ENCODE assay signal across 9 cellular contexts in genomic region chr4:1192091-1192492, GRCh38. TPM values are rescaled to one million over a fixed set of nuclear protein-coding genes. Genes with fewer than 3 reads are reported as not detected.
DNase-seq lines count a peak whose midpoint lies in the region; ATAC-seq and TF ChIP-seq lines count a peak whose summit lies in the region.
"Had no signal": no experiment of that assay in that cellular context is flagged by ENCODE, and none has a peak within 500 bp of the region (broad histone marks: within the 10 kb centered on the region; RNA-seq: fewer than 3 reads in every experiment).

No MANE protein-coding gene starts in this region.

- TF ChIP-seq POLR2A in breast epithelium (IDR thresholded peaks at IDR 0.05), result no peak

- H3K4me3 ChIP-seq in breast epithelium (peak overlapping the region in 1 of 3 donors; percentile 1), kidney epithelial cell (ENCODE audit: low read depth, low read length) (no peak overlapping the region), subcutaneous abdominal adipose tissue (ENCODE audit: low read depth in 1 of 5, low read length in 5 of 5) (no peak overlapping the region)

- no peaks in the 10 kb centered on the region for H3K27me3 Mint-ChIP-seq in activated CD8-positive, alpha-beta memory T cell treated with anti-CD3 and anti-CD28 coated beads, Interleukin-2, amount 10 ng/mL, durations not matched to agents 7 days and 5 days
- H3K27me3 Mint-ChIP-seq: IgD-negative memory B cell had no signal

- CTCF ChIA-PET in activated CD8-positive, alpha-beta memory T cell treated with anti-CD3 and anti-CD28 coated beads, Interleukin-2, amount 10 ng/mL, durations not matched to agents 7 days and 5 days (lab: Charles Lee), result interaction anchor here (1.1 kb wide), 1 partner anchor 25 kb away, joined by 4 read pairs; no protein-coding TSS in a partner anchor

- DNase-seq in HuH-7.5 (ENCODE audit: low spot score) (peak; percentile 29), breast epithelium (ENCODE audit: low spot score in 2 of 2) (peak; percentile 83), kidney epithelial cell (ENCODE audit: low read depth) (peak; percentile 89), NAMALWA (ENCODE audit: low spot score) (no peak)
- no peak for DNase-seq in stimulated activated CD4-positive, alpha-beta T cell treated with anti-CD3 and anti-CD28 coated beads, Interleukin-12 subunit alpha, Interleukin-12 subunit beta, amount 100 ng/mL, for 4 hours
- no peak for DNase-seq in activated CD8-positive, alpha-beta memory T cell treated with anti-CD3 and anti-CD28 coated beads, Interleukin-2, amount 10 ng/mL, durations not matched to agents 7 days and 5 days

- H3K36me3 ChIP-seq in breast epithelium, result no peaks in the 10 kb centered on the region
- no peaks in the 10 kb centered on the region for H3K36me3 ChIP-seq in kidney epithelial cell (ENCODE audit: control insufficient read depth, insufficient read depth, low read length)
- H3K36me3 ChIP-seq in subcutaneous abdominal adipose tissue (ENCODE audit: control insufficient read depth in 5 of 5, insufficient read depth in 5 of 5, low read length in 5 of 5), result peaks cover 0 to 2% (median 0%) of the 10 kb centered on the region in 5 donors

- no peak overlapping the region for H3K4me3 Mint-ChIP-seq in activated CD8-positive, alpha-beta memory T cell treated with anti-CD3 and anti-CD28 coated beads, Interleukin-2, amount 10 ng/mL, durations not matched to agents 7 days and 5 days
- H3K4me3 Mint-ChIP-seq: IgD-negative memory B cell had no signal

- no peak overlapping the region for H3K27ac Mint-ChIP-seq in activated CD8-positive, alpha-beta memory T cell treated with anti-CD3 and anti-CD28 coated beads, Interleukin-2, amount 10 ng/mL, durations not matched to agents 7 days and 5 days
- H3K27ac Mint-ChIP-seq: IgD-negative memory B cell had no signal

- no peak for ATAC-seq in HG02884 (IDR thresholded peaks at IDR 0.05; ENCODE audit: unreplicated experiment)
- ATAC-seq in activated CD8-positive, alpha-beta memory T cell treated with anti-CD3 and anti-CD28 coated beads, Interleukin-2, amount 10 ng/mL, durations not matched to agents 7 days and 5 days, result no peak

- H3K4me1 Mint-ChIP-seq in activated CD8-positive, alpha-beta memory T cell treated with anti-CD3 and anti-CD28 coated beads, Interleukin-2, amount 10 ng/mL, durations not matched to agents 7 days and 5 days, result peaks cover 10% of the 10 kb centered on the region

- H3K9me3 ChIP-seq in breast epithelium (no peaks in the 10 kb centered on the region), subcutaneous abdominal adipose tissue (ENCODE audit: control insufficient read depth in 5 of 5, low read length in 5 of 5) (no peaks in the 10 kb centered on the region)

- H3K36me3 Mint-ChIP-seq in activated CD8-positive, alpha-beta memory T cell treated with anti-CD3 and anti-CD28 coated beads, Interleukin-2, amount 10 ng/mL, durations not matched to agents 7 days and 5 days, result peaks cover 17% of the 10 kb centered on the region
- H3K36me3 Mint-ChIP-seq: IgD-negative memory B cell had no signal

- H3K9me3 Mint-ChIP-seq in activated CD8-positive, alpha-beta memory T cell treated with anti-CD3 and anti-CD28 coated beads, Interleukin-2, amount 10 ng/mL, durations not matched to agents 7 days and 5 days (ENCODE audit: low read depth), result no peaks in the 10 kb centered on the region

- H3K27ac ChIP-seq in breast epithelium (peak overlapping the region; percentile 92 to 95), subcutaneous abdominal adipose tissue (ENCODE audit: low read depth, low read length) (peak overlapping the region; percentile 85)

- peaks cover 12 to 17% of the 10 kb centered on the region in 2 donors for H3K4me1 ChIP-seq in breast epithelium
- peaks cover 16 to 40% (median 35%) of the 10 kb centered on the region in 5 donors for H3K4me1 ChIP-seq in subcutaneous abdominal adipose tissue (ENCODE audit: control insufficient read depth in 5 of 5, insufficient read depth in 5 of 5, low read length in 5 of 5)

- TF ChIP-seq CTCF in breast epithelium (IDR thresholded peaks at IDR 0.05) (no peak), kidney epithelial cell (IDR thresholded peaks at IDR 0.05; ENCODE audit: insufficient read depth, low read length, poor library complexity, severe bottlenecking) (no peak)

- intact Hi-C loops in breast epithelium (cut with DNase I; ENCODE audit: low total_unique reads), result loop anchor here (2.0 kb wide), 1 partner anchor 63 kb away; no protein-coding TSS in a partner anchor

- H3K27me3 ChIP-seq in breast epithelium, result no peaks in the 10 kb centered on the region
- no peaks in the 10 kb centered on the region for H3K27me3 ChIP-seq in kidney epithelial cell (ENCODE audit: control insufficient read depth, insufficient read depth, low read length)
- no peaks in the 10 kb centered on the region for H3K27me3 ChIP-seq in subcutaneous abdominal adipose tissue (ENCODE audit: control insufficient read depth in 5 of 5, insufficient read depth in 4 of 5, low read length in 5 of 5)

- peak overlapping the region in 1 of 5 donors; percentile 31 for H3K9ac ChIP-seq in subcutaneous abdominal adipose tissue (ENCODE audit: low read length in 5 of 5)

RNA-seq across cellular contexts. Expression of gene SPON2, which starts 19.7 kb away (rescaled TPM):
- total RNA-seq in breast epithelium, result 10 to 100 TPM; 35.3 to 59.4 (median 36.1) TPM
- total RNA-seq in kidney epithelial cell, result 9.7 and 10.9 TPM in 2 replicates
- 10 to 100 TPM; 11.7 to 28.0 TPM for total RNA-seq in activated CD8-positive, alpha-beta memory T cell treated with anti-CD3 and anti-CD28 coated beads, Interleukin-2, amount 10 ng/mL, durations not matched to agents 7 days and 5 days

RNA-seq across cellular contexts. Expression of gene CTBP1, which starts 56.8 kb away (rescaled TPM):
- total RNA-seq in breast epithelium (100 to 1,000 TPM; 130 to 159 (median 133) TPM), kidney epithelial cell (170 and 195 TPM in 2 replicates)
- 100 to 1,000 TPM; 193 to 250 TPM for total RNA-seq in activated CD8-positive, alpha-beta memory T cell treated with anti-CD3 and anti-CD28 coated beads, Interleukin-2, amount 10 ng/mL, durations not matched to agents 7 days and 5 days

Comparison
In these comparisons a context has a peak if more than half of its experiments do, and no peak if none do; other contexts are left out.
1. DNase-seq: peak in HuH-7.5 (single experiment), breast epithelium (2 of 2) and kidney epithelial cell (single experiment); none in NAMALWA (single experiment), stimulated activated CD4-positive, alpha-beta T cell treated with anti-CD3 and anti-CD28 coated beads, Interleukin-12 subunit alpha, Interleukin-12 subunit beta, amount 100 ng/mL, for 4 hours (single experiment) and activated CD8-positive, alpha-beta memory T cell treated with anti-CD3 and anti-CD28 coated beads, Interleukin-2, amount 10 ng/mL, durations not matched to agents 7 days and 5 days (single experiment).